In the genomic region with DNA sequence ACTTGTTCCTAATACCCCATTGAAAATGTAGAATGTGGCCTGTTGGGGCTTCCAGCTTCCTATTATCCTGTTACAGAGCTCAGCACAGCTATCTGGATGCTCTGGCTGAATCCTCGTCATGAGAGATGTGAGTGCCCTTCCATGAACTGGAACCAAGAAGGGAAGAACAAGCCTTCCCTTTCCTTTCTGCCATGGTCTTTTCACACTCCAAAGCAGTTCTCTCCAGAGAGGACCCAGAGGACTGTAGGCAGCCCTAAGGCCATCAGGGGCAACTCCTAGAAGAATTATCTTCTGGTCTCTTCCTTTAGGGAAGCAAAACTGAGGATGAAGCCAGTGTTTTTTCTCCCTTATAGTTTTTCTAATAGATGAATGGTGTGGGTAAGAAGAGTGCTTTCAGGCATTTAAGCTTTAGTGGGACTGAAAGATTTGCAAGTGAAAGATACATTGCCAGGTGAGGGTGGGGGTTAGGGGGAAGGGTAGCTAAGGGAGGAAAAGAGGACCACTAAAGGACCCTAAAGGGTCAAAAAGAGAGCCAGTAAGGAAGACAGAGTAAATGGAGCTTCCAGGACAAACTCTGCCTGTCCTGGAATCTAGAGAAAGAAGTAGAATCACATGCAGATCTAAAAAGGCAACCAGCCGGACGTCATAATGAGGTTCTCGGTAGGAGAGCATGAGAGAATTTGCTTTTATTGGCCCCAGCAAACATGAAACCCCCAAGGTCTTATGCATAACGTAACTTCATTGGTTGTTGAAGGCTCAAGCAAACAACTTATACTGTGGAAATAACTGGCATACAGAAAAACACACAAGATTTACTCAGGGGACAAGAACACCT, we compare ENCODE assay signal across 15 cellular contexts. TPM values are rescaled to one million over a fixed set of nuclear protein-coding genes. Genes with fewer than 3 reads are reported as not detected.
DNase-seq lines count a peak whose midpoint lies in the region; ATAC-seq, FAIRE-seq and TF ChIP-seq lines count a peak whose summit lies in the region.
"Had no signal": no experiment of that assay in that cellular context is flagged by ENCODE, and none has a peak within 500 bp of the region (broad histone marks: within the 10 kb centered on the region; RNA-seq: fewer than 3 reads in every experiment).

No MANE protein-coding gene starts in this region.

- no peak overlapping the region for H2BK5ac ChIP-seq in H1 (ENCODE audit: low read depth, low read length)

- H3K79me1 ChIP-seq in H1 (ENCODE audit: low read depth, low read length), result no peaks in the 10 kb centered on the region

- DNase-seq in GM23338 (ENCODE audit: low spot score) (no peak), PC-3 (no peak), H1 (ENCODE audit: low read depth in 1 of 2, low spot score in 2 of 2) (no peak), neural progenitor cell (ENCODE audit: low spot score) (no peak), NCI-H1048 (lab: John Stamatoyannopoulos, UW) (no peak)
- no peak for DNase-seq in activated CD4-positive, alpha-beta T cell treated with anti-CD3 and anti-CD28 coated beads for 4 hours
- DNase-seq: Calu3, GM23248, MV-4-11, NCI-H1436 treated with DMSO at 0.1 percent for 48 hours, NCI-H2081, OCI-M1 had no signal

- no peak overlapping the region for H3K18ac ChIP-seq in H1 (ENCODE audit: extremely low read depth, low read length)

- no peak overlapping the region for H2BK120ac ChIP-seq in H1 (replicated peaks; ENCODE audit: low read depth, low read length)

- peak overlapping the region; percentile 7 for H4K5ac ChIP-seq in H1 (ENCODE audit: insufficient read length, low read depth, low read length)

- H4K91ac ChIP-seq in H1 (replicated peaks; ENCODE audit: insufficient read length, low read length), result no peak overlapping the region

- H4K20me1 ChIP-seq in GM23338 (replicated peaks; ENCODE audit: insufficient read depth) (no peaks in the 10 kb centered on the region), PC-3 (ENCODE audit: low read length) (no peaks in the 10 kb centered on the region), H1 (replicated peaks in 1 of 2; ENCODE audit: control insufficient read depth in 1 of 2, insufficient read depth in 2 of 2, low read length in 2 of 2) (no peaks in the 10 kb centered on the region), neural progenitor cell (ENCODE audit: low read depth) (no peaks in the 10 kb centered on the region)

- H3K27ac ChIP-seq in GM23338 (ENCODE audit: low read depth) (peak overlapping the region; percentile 82), PC-3 (ENCODE audit: low read length) (no peak overlapping the region), H1 (ENCODE audit: low read depth, low read length) (peak overlapping the region; percentile 39; the same call in 1 of the 2 replicates), neural progenitor cell (peak overlapping the region; percentile 34)
- H3K27ac ChIP-seq: GM23248 had no signal

- TF ChIP-seq CTCF in GM23338 (conservative IDR thresholded peaks at IDR 0.05; ENCODE audit: low read depth in 2 of 2), result no peak
- no peak for TF ChIP-seq CTCF in PC-3 (conservative IDR thresholded peaks at IDR 0.05; ENCODE audit: low read depth, low read length)
- TF ChIP-seq CTCF in H1 (IDR thresholded peaks at IDR 0.05; ENCODE audit: control extremely low read depth in 1 of 3, insufficient read depth in 1 of 3, low read depth in 1 of 3, low read length in 3 of 3), result no peak
- TF ChIP-seq CTCF in neural progenitor cell (IDR thresholded peaks at IDR 0.05), result no peak

- H2AFZ ChIP-seq in GM23338, result peak overlapping the region; percentile 85
- H2AFZ ChIP-seq in PC-3 (ENCODE audit: low read length), result 0 out of 2 replicates have a peak overlapping the region, but pooled peaks have one; percentile 28
- peak overlapping the region; percentile 45; the same call in 1 of the 2 replicates for H2AFZ ChIP-seq in H1 (ENCODE audit: low read length)
- peak overlapping the region; percentile 84 for H2AFZ ChIP-seq in neural progenitor cell (replicated peaks)
- H2AFZ ChIP-seq: GM23248 had no signal

- H3K27ac Mint-ChIP-seq in GM23338, result peak overlapping the region; percentile 21
- no peak overlapping the region for H3K27ac Mint-ChIP-seq in neural progenitor cell
- H3K27ac Mint-ChIP-seq: IgD-negative memory B cell had no signal

- H3K9ac ChIP-seq in PC-3 (ENCODE audit: low read length) (no peak overlapping the region), H1 (replicated peaks in 1 of 4; ENCODE audit: extremely low read depth in 1 of 4, low read depth in 3 of 4, low read length in 3 of 4) (no peak overlapping the region), neural progenitor cell (no peak overlapping the region)
- H3K9ac ChIP-seq: GM23248 had no signal

- no peaks in the 10 kb centered on the region; the same call in 1 of the 2 replicates for H3F3A ChIP-seq in GM23338 (replicated peaks; ENCODE audit: low read depth)
- no peaks in the 10 kb centered on the region for H3F3A ChIP-seq in PC-3 (ENCODE audit: low read length, unreplicated experiment)
- H3F3A ChIP-seq in neural progenitor cell (ENCODE audit: low read depth), result peaks cover 12% of the 10 kb centered on the region

- CTCF ChIA-PET in PC-3 (lab: Charles Lee), result no interaction called here
- CTCF ChIA-PET in H1 (lab: Charles Lee; ENCODE audit: partially characterized antibody), result interaction anchor here (0.5 to 1.6 kb wide), 5 partner anchors 8 to 246 kb away, joined by 3 to 5 read pairs (median 3); no protein-coding TSS in a partner anchor

- no peak for TF ChIP-seq EP300 in H1 (IDR thresholded peaks at IDR 0.05; ENCODE audit: borderline replicate concordance in 1 of 2, low read depth in 2 of 2, low read length in 2 of 2)

- no peak overlapping the region for H2BK15ac ChIP-seq in H1 (ENCODE audit: low read length)

- H3K4ac ChIP-seq in H1 (replicated peaks; ENCODE audit: insufficient read length, low read depth, low read length), result no peak overlapping the region

- intact Hi-C loops in PC-3 (cut with micrococcal nuclease), result no loop called here

- H3K36me3 ChIP-seq in GM23338 (ENCODE audit: insufficient read depth) (no peaks in the 10 kb centered on the region), PC-3 (ENCODE audit: low read depth, low read length) (no peaks in the 10 kb centered on the region), H1 (ENCODE audit: control insufficient read depth in 2 of 4, insufficient read depth in 4 of 4, low read length in 3 of 4) (no peaks in the 10 kb centered on the region), neural progenitor cell (no peaks in the 10 kb centered on the region)

- H3K36me3 Mint-ChIP-seq in GM23338 (ENCODE audit: low read depth) (no peaks in the 10 kb centered on the region; the same call in 2 of the 3 replicates), neural progenitor cell (no peaks in the 10 kb centered on the region)
- H3K36me3 Mint-ChIP-seq: IgD-negative memory B cell had no signal

- H2AK5ac ChIP-seq in H1 (ENCODE audit: low read depth, low read length), result no peak overlapping the region

- H3K4me3 ChIP-seq in GM23338 (peak overlapping the region; percentile 17), PC-3 (ENCODE audit: low read length) (no peak overlapping the region), H1 (ENCODE audit: extremely low read depth in 1 of 4, insufficient read depth in 2 of 4, low read depth in 3 of 4, low read length in 4 of 4) (peak overlapping the region in 1 of 4 experiments; percentile 32; a peak in 1 of 8 replicates), neural progenitor cell (no peak overlapping the region)
- H3K4me3 ChIP-seq: GM23248 had no signal

- H3K4me3 Mint-ChIP-seq in GM23338 (no peak overlapping the region; the same call in 2 of the 3 replicates), neural progenitor cell (no peak overlapping the region)
- H3K4me3 Mint-ChIP-seq: IgD-negative memory B cell had no signal

- no peaks in the 10 kb centered on the region for H3K9me3 Mint-ChIP-seq in GM23338
- H3K9me3 Mint-ChIP-seq in neural progenitor cell, result no peaks in the 10 kb centered on the region
- H3K9me3 Mint-ChIP-seq: IgD-negative memory B cell had no signal

- TF ChIP-seq POLR2A in H1 (IDR thresholded peaks at IDR 0.05; ENCODE audit: control extremely low read depth in 1 of 2, low read depth in 2 of 2, low read length in 2 of 2), result no peak

- H3K9me3 ChIP-seq in PC-3 (ENCODE audit: low read length), result no peaks in the 10 kb centered on the region
- no peaks in the 10 kb centered on the region for H3K9me3 ChIP-seq in H1 (ENCODE audit: insufficient read depth in 2 of 2, low read depth in 1 of 2, low read length in 1 of 2)
- H3K9me3 ChIP-seq in neural progenitor cell (ENCODE audit: low read depth), result no peaks in the 10 kb centered on the region

- H4K8ac ChIP-seq in H1 (ENCODE audit: extremely low read depth, insufficient read depth, low read length), result no peak overlapping the region

- H3K56ac ChIP-seq in H1 (replicated peaks; ENCODE audit: insufficient read length, low read depth, low read length), result no peak overlapping the region

- H3K9me2 ChIP-seq in GM23338 (ENCODE audit: insufficient read depth) (peaks cover 3% of the 10 kb centered on the region; the same call in 1 of the 2 replicates), PC-3 (replicated peaks; ENCODE audit: low read length) (no peaks in the 10 kb centered on the region)

- H3K27me3 Mint-ChIP-seq in GM23338 (ENCODE audit: insufficient read depth, low read depth, poor library complexity), result peaks cover 5% of the 10 kb centered on the region
- H3K27me3 Mint-ChIP-seq in neural progenitor cell (ENCODE audit: insufficient read depth, low read depth), result peaks cover 2% of the 10 kb centered on the region
- H3K27me3 Mint-ChIP-seq: IgD-negative memory B cell had no signal

- 63% methylated on average over 5 of the region's 5 CpGs; no CpG with 5 or more reads in 1 of the 2 experiments for whole genome bisulfite sequencing in H1 (ENCODE audit: extremely low coverage in 1 of 2, insufficient coverage in 1 of 2, insufficient read length in 1 of 2, insufficient replicate concordance in 2 of 2, low coverage in 1 of 2, low lambda C conversion rate in 2 of 2, missing lambda C conversion rate in 1 of 2), 2 experiments

- POLR2A ChIA-PET in PC-3 (lab: Charles Lee; ENCODE audit: unreplicated experiment), result no interaction called here
- POLR2A ChIA-PET in H1 (lab: Charles Lee; ENCODE audit: partially characterized antibody), result interaction anchor here (1.0 to 1.5 kb wide), 2 partner anchors 14 to 47 kb away, joined by 4 to 6 read pairs; no protein-coding TSS in a partner anchor

- no peak overlapping the region for H3K14ac ChIP-seq in H1 (ENCODE audit: insufficient read length)

- H2BK20ac ChIP-seq in H1 (ENCODE audit: low read length), result peak overlapping the region; percentile 52; the same call in 1 of the 2 replicates

- H3K4me1 ChIP-seq in GM23338 (ENCODE audit: insufficient read depth) (peaks cover 25% of the 10 kb centered on the region), PC-3 (ENCODE audit: insufficient read depth, low read length) (no peaks in the 10 kb centered on the region), H1 (replicated peaks in 1 of 4; ENCODE audit: control insufficient read depth in 3 of 4, insufficient read depth in 4 of 4, low read length in 3 of 4) (peaks cover 0 to 12% (median 6%) of the 10 kb centered on the region in 4 experiments; a peak in 4 of 7 replicates), neural progenitor cell (peaks cover 16% of the 10 kb centered on the region)

- H3K4me1 Mint-ChIP-seq in GM23338 (peaks cover 20% of the 10 kb centered on the region), neural progenitor cell (peaks cover 17% of the 10 kb centered on the region)
- H3K4me1 Mint-ChIP-seq: IgD-negative memory B cell had no signal

- H3K79me2 ChIP-seq in GM23338 (replicated peaks; ENCODE audit: insufficient read depth), result no peaks in the 10 kb centered on the region
- H3K79me2 ChIP-seq in PC-3 (ENCODE audit: low read length), result no peaks in the 10 kb centered on the region
- H3K79me2 ChIP-seq in H1 (ENCODE audit: control insufficient read depth in 1 of 2, insufficient read depth in 2 of 2, low read length in 2 of 2), result no peaks in the 10 kb centered on the region
- no peaks in the 10 kb centered on the region for H3K79me2 ChIP-seq in neural progenitor cell (ENCODE audit: low read depth)

- H3K4me2 ChIP-seq in GM23338 (peak overlapping the region; percentile 67), PC-3 (ENCODE audit: low read length) (no peak overlapping the region), H1 (ENCODE audit: insufficient read depth in 1 of 2, low read depth in 2 of 2, low read length in 2 of 2) (peak overlapping the region; percentile 15 to 24; a peak in 3 of 4 replicates), neural progenitor cell (peak overlapping the region; percentile 35)

- BruUV-seq in PC-3 (replicated peaks; lab: Mats Ljungman, UMichigan), result no TSS peak

- no peaks in the 10 kb centered on the region for H3K23me2 ChIP-seq in H1 (ENCODE audit: low read depth, low read length)

- ATAC-seq in GM23338 (peak; percentile 56), PC-3 (no peak), GM21381 (IDR thresholded peaks at IDR 0.05; ENCODE audit: unreplicated experiment) (no peak)

- no peak overlapping the region for H2BK12ac ChIP-seq in H1 (ENCODE audit: low read depth, low read length)

- TF ChIP-seq RAD21 in H1 (IDR thresholded peaks at IDR 0.05 in 1 of 2, conservative IDR thresholded peaks at IDR 0.05 in 1 of 2; ENCODE audit: low read depth in 2 of 2, low read length in 2 of 2), result no peak

- H3K27me3 ChIP-seq in GM23338 (ENCODE audit: insufficient read depth), result no peaks in the 10 kb centered on the region
- H3K27me3 ChIP-seq in PC-3 (ENCODE audit: low read length), result no peaks in the 10 kb centered on the region
- no peaks in the 10 kb centered on the region for H3K27me3 ChIP-seq in H1 (replicated peaks in 1 of 4; ENCODE audit: control insufficient read depth in 3 of 4, extremely low read depth in 1 of 4, insufficient read depth in 3 of 4, low read length in 3 of 4)
- no peaks in the 10 kb centered on the region for H3K27me3 ChIP-seq in neural progenitor cell

- H3K23ac ChIP-seq in H1 (ENCODE audit: insufficient read length), result no peak overlapping the region

- no peak for FAIRE-seq in H1 (lab: Jason Lieb, UNC)
- FAIRE-seq: GM12891 had no signal

RNA-seq across cellular contexts. Expression of gene XPO1, which starts 12.4 kb away (rescaled TPM):
- 479 and 485 TPM in 2 replicates for total RNA-seq in GM23338 (2014; rRNA removed; shearing (Covaris generic))
- 98.9 and 115 TPM in 2 replicates for polyA plus RNA-seq in GM23338 (2016; fragmentation: Nextera tagmentation; extraction: Ambion mirVana)
- 138 and 170 TPM in 2 replicates for total RNA-seq in PC-3 (2014; rRNA removed)
- 290 and 296 TPM in 2 replicates for total RNA-seq in H1 (2021; fragmentation: NEBNext Ultra II Directional; extraction: Animal tissue kit (Norgen Biotek cat#: 25700))
- 65.7 and 110 TPM in 2 replicates for polyA plus RNA-seq in H1 (2011; rRNA removed)
- 129 TPM for polyA plus RNA-seq in H1 (2011; cell fraction: cytosol; rRNA removed)
- 58.0 TPM for polyA plus RNA-seq in H1 (2011; cell fraction: nucleus; rRNA removed)
- polyA plus RNA-seq in H1 (2012, experiment 1 of 2), result 104 to 197 TPM (median 129 TPM) in 4 replicates
- polyA plus RNA-seq in H1 (2012, experiment 2 of 2), result 21.1 TPM
- 157 TPM for polyA plus RNA-seq in H1 (2013, experiment 1 of 2)
- 153 TPM for polyA plus RNA-seq in H1 (2013, experiment 2 of 2)
- 210 and 289 TPM in 2 replicates for polyA minus RNA-seq in H1 (2011; rRNA and poly(A)+ RNA removed)
- polyA minus RNA-seq in H1 (2011; cell fraction: cytosol; rRNA and poly(A)+ RNA removed), result 137 TPM
- polyA minus RNA-seq in H1 (2011; cell fraction: nucleus; rRNA and poly(A)+ RNA removed), result 256 TPM
- total RNA-seq in neural progenitor cell (ENCODE audit: low replicate concordance), result 408 and 681 TPM in 2 replicates

Comparison
In these comparisons a context has a peak if more than half of its experiments do, and no peak if none do; other contexts are left out.
1. H2AFZ ChIP-seq: peak in every context shown above with its lines; median percentile 85 in GM23338; 84 in neural progenitor cell; 45 in H1; 28 in PC-3.